31 cellular contexts compared by ENCODE assay signal in genomic region chr1:60069691-60070090, GRCh38. TPM values are rescaled to one million over a fixed set of nuclear protein-coding genes. Genes with fewer than 3 reads are reported as not detected.
"Had no signal": no experiment of that assay in that cellular context is flagged by ENCODE, and none has a peak within 500 bp of the region (broad histone marks: within the 10 kb centered on the region; RNA-seq: fewer than 3 reads in every experiment).

No MANE protein-coding gene starts in this region.

- H3K36me3 ChIP-seq: colonic mucosa, esophagus squamous epithelium, gastrocnemius medialis, heart left ventricle had no signal

- DNase-seq: activated CD4-positive, alpha-beta T cell treated with anti-CD3 and anti-CD28 coated beads for 36 hours; activated CD4-positive, alpha-beta T cell treated with anti-CD3 and anti-CD28 coated beads, Interleukin-2, amount 10 ng/mL, durations not matched to agents 7 days and 5 days; activated CD4-positive, alpha-beta T cell treated with anti-CD3 and anti-CD28 coated beads, Interleukin-2, amount 50 U/mL, for 48 hours; activated CD4-positive, CD25-positive, alpha-beta regulatory T cell; activated CD4-positive, CD25-positive, alpha-beta regulatory T cell treated with anti-CD3 and anti-CD28 coated beads, Interleukin-2, amount 50 U/mL, for 72 hours; activated CD8-positive, alpha-beta memory T cell treated with anti-CD3 and anti-CD28 coated beads for 24 hours; activated CD8-positive, alpha-beta T cell treated with anti-CD3 and anti-CD28 coated beads for 36 hours; activated effector memory CD4-positive, alpha-beta T cell treated with Interleukin-2 at 50 U/mL for 16 hours; activated gamma-delta T cell treated with Interleukin-2 at 50 U/mL for 16 hours; activated naive CD4-positive, alpha-beta T cell treated with anti-CD3 and anti-CD28 coated beads, Interleukin-2, amount 50 U/mL, for 16 hours; activated naive CD4-positive, alpha-beta T cell treated with Interleukin-2 at 50 U/mL for 16 hours; activated T-cell treated with anti-CD3 and anti-CD28 coated beads, Interleukin-2, amount 50 U/mL, for 4 hours; amygdala; aorta; body of pancreas; caudate nucleus; colonic mucosa; effector CD8-positive, alpha-beta T cell; esophagus squamous epithelium; foreskin keratinocyte; gastrocnemius medialis; glutamatergic neuron; heart left ventricle; T-helper 1 cell; T-helper 17 cell; T1000 had no signal

- H3K4me3 ChIP-seq: body of pancreas, colonic mucosa, esophagus squamous epithelium, gastrocnemius medialis, heart left ventricle had no signal

- H3K27ac ChIP-seq: body of pancreas, colonic mucosa, epithelial cell of prostate, esophagus squamous epithelium, foreskin keratinocyte, gastrocnemius medialis, heart left ventricle had no signal

- H3K4me1 ChIP-seq: colonic mucosa, foreskin keratinocyte, gastrocnemius medialis had no signal

- H3K9me3 ChIP-seq: body of pancreas, colonic mucosa, esophagus squamous epithelium, gastrocnemius medialis, heart left ventricle had no signal

RNA-seq across cellular contexts. Expression of gene C1orf87, which starts 3.9 kb away (rescaled TPM):
- total RNA-seq: activated CD4-positive, alpha-beta T cell treated with anti-CD3 and anti-CD28 coated beads for 36 hours; activated CD4-positive, alpha-beta T cell treated with anti-CD3 and anti-CD28 coated beads, Interleukin-2, amount 10 ng/mL, durations not matched to agents 7 days and 5 days; activated CD8-positive, alpha-beta T cell treated with anti-CD3 and anti-CD28 coated beads for 36 hours; activated T-cell treated with anti-CD3 and anti-CD28 coated beads, Interleukin-2, amount 50 U/mL, for 4 hours; activated T-helper 17 cell treated with anti-CD3 and anti-CD28 coated beads, Interleukin-2, amount 50 U/mL, for 72 hours; body of pancreas; colonic mucosa; dermis microvascular lymphatic vessel endothelial cell; endothelial cell of umbilical vein; esophagus squamous epithelium; foreskin keratinocyte; gastrocnemius medialis; heart left ventricle; T-helper 17 cell had no signal
- polyA plus RNA-seq: endothelial cell of umbilical vein, esophagus, foreskin keratinocyte, heart left ventricle had no signal
